In genomic region chr2:25417715-25418369, GRCh38 we compare ENCODE assay signal across 17 cellular contexts.
DNase-seq lines count a peak whose midpoint lies in the region; ATAC-seq, FAIRE-seq and TF ChIP-seq lines count a peak whose summit lies in the region.
"Had no signal": no experiment of that assay in that cellular context is flagged by ENCODE, and none has a peak within 500 bp of the region (broad histone marks: within the 10 kb centered on the region; RNA-seq: fewer than 3 reads in every experiment).

No MANE protein-coding gene starts in this region.

- no peak for FAIRE-seq in K562 (lab: Jason Lieb, UNC)

- H3K79me2 ChIP-seq in K562 (ENCODE audit: control insufficient read depth, insufficient read depth, low read length), result no peaks in the 10 kb centered on the region

- peak overlapping the region; percentile 72 for H3K4me3 ChIP-seq in GM12865 (ENCODE audit: low read depth, low read length)
- no peak overlapping the region for H3K4me3 ChIP-seq in K562
- H3K4me3 ChIP-seq: colonic mucosa, lung, SK-N-MC had no signal

- H3K27me3 ChIP-seq in K562 (ENCODE audit: control insufficient read depth in 2 of 2, insufficient read depth in 2 of 2, low read length in 2 of 2), result peaks cover 3 to 9% of the 10 kb centered on the region in 2 experiments; a peak in 3 of 5 replicates
- H3K27me3 ChIP-seq: colonic mucosa had no signal

- no TSS peak for BruUV-seq in K562 (replicated peaks; lab: Mats Ljungman, UMichigan)
- BruUV-seq in MCF 10A (replicated peaks; lab: Mats Ljungman, UMichigan), result no TSS peak

- no peaks in the 10 kb centered on the region for H3K9me1 ChIP-seq in K562 (ENCODE audit: control insufficient read depth, insufficient read depth, low read length)

- H3K4me2 ChIP-seq in K562 (ENCODE audit: insufficient read depth, low read length), result peak overlapping the region; percentile 68

- no peaks in the 10 kb centered on the region for H3K4me1 ChIP-seq in K562 (replicated peaks in 1 of 2; ENCODE audit: control insufficient read depth in 2 of 2, insufficient read depth in 2 of 2, low read length in 2 of 2)

- CTCF ChIA-PET in K562 (lab: Yijun Ruan, JAX; ENCODE audit: low intra/inter-chr PET ratio) (interaction anchor here (0.6 kb wide), 1 partner anchor 54 kb away, joined by 4 read pairs; no protein-coding TSS in a partner anchor), MCF 10A (lab: Yijun Ruan, JAX) (interaction anchor here (0.5 to 0.6 kb wide), 3 partner anchors 29 to 1664 kb away, joined by 3 read pairs; no protein-coding TSS in a partner anchor)

- no peak for TF ChIP-seq EP300 in K562 (IDR thresholded peaks at IDR 0.05; ENCODE audit: low read length)

- no peak overlapping the region for H3K9ac ChIP-seq in K562 (ENCODE audit: insufficient read depth in 1 of 2, low read depth in 2 of 2, low read length in 2 of 2)

- H2AFZ ChIP-seq in K562 (ENCODE audit: low read depth, low read length), result peak overlapping the region; percentile 46

- no peaks in the 10 kb centered on the region for H3K36me3 ChIP-seq in K562 (ENCODE audit: control insufficient read depth, insufficient read depth, low read length)
- H3K36me3 ChIP-seq: colonic mucosa had no signal

- no peak overlapping the region for H3K27ac ChIP-seq in K562 (ENCODE audit: extremely low read depth, low read depth, low read length)
- H3K27ac ChIP-seq: C4-2B, colonic mucosa, SK-N-MC, VCaP had no signal

- TF ChIP-seq POLR2A in K562 (conservative IDR thresholded peaks at IDR 0.05), result no peak

- no peak for TF ChIP-seq RAD21 in K562 (CRISPR knock-in tag; conservative IDR thresholded peaks at IDR 0.05 in 1 of 2, IDR thresholded peaks at IDR 0.05 in 1 of 2)

- peaks cover 0 to 4% (median 0%) of the 10 kb centered on the region in 3 donors for H3K27me3 Mint-ChIP-seq in CD14-positive monocyte (ENCODE audit: low read depth in 3 of 3)
- H3K27me3 Mint-ChIP-seq in MCF 10A (ENCODE audit: insufficient read depth, unreplicated experiment), result no peaks in the 10 kb centered on the region

- peak; percentile 37 for DNase-seq in CMK (ENCODE audit: low read depth)
- peak; percentile 94 for DNase-seq in GM12865 (ENCODE audit: low read depth)
- DNase-seq in NAMALWA (ENCODE audit: low spot score), result peak; percentile 89
- peak; percentile 13 to 64 (median 28) for DNase-seq in K562 (ENCODE audit: extremely low read depth in 1 of 4, low spot score in 3 of 4)
- no peak for DNase-seq in CD14-positive monocyte (ENCODE audit: low spot score)
- DNase-seq in MCF 10A (ENCODE audit: unreplicated experiment), result no peak
- DNase-seq in ureter (ENCODE audit: low spot score), result no peak
- DNase-seq: anterior cingulate cortex, colonic mucosa, GOT3, NCI-H1436 treated with DMSO at 0.1 percent for 48 hours, NCI-H774 had no signal

- H3K9me3 Mint-ChIP-seq in CD14-positive monocyte, result peaks cover 3 to 9% (median 7%) of the 10 kb centered on the region in 7 donors
- H3K9me3 Mint-ChIP-seq in MCF 10A (ENCODE audit: unreplicated experiment), result no peaks in the 10 kb centered on the region

- POLR2A ChIA-PET in K562 (lab: Yijun Ruan, JAX) (interaction anchor here (1.1 to 1.3 kb wide), 2 partner anchors 10 to 22 kb away, joined by 3 read pairs; no protein-coding TSS in a partner anchor), MCF 10A (lab: Yijun Ruan, JAX) (no interaction called here)

- in situ Hi-C loops in K562 (cut with MboI), result no loop called here

- TF ChIP-seq CTCF in GM12865 (IDR thresholded peaks at IDR 0.05; ENCODE audit: insufficient read depth, low read depth, low read length, missing control alignments) (no peak), K562 (IDR thresholded peaks at IDR 0.05 in 2 of 3, conservative IDR thresholded peaks at IDR 0.05 in 1 of 3; ENCODE audit: insufficient read depth in 2 of 3, low read depth in 1 of 3, low read length in 3 of 3) (no peak), CD14-positive monocyte (IDR thresholded peaks at IDR 0.05) (no peak), MCF 10A (IDR thresholded peaks at IDR 0.05; ENCODE audit: unreplicated experiment) (no peak)

- intact Hi-C loops in K562 (cut with micrococcal nuclease) (no loop called here), CD14-positive monocyte (cut with micrococcal nuclease) (no loop called here), MCF 10A (cut with micrococcal nuclease) (no loop called here)

- H3K4me1 Mint-ChIP-seq in CD14-positive monocyte (peaks cover 37% of the 10 kb centered on the region), MCF 10A (ENCODE audit: insufficient read depth, unreplicated experiment) (no peaks in the 10 kb centered on the region)

- H3K9me3 ChIP-seq in K562 (replicated peaks; ENCODE audit: control insufficient read depth, insufficient read depth, low read depth, low read length), result peaks cover 2% of the 10 kb centered on the region; the same call in 1 of the 2 replicates
- H3K9me3 ChIP-seq: colonic mucosa had no signal

- peak; percentile 75 for ATAC-seq in K562
- no peak for ATAC-seq in HG02571 (IDR thresholded peaks at IDR 0.05; ENCODE audit: unreplicated experiment)

- H3K36me3 Mint-ChIP-seq in CD14-positive monocyte (peaks cover 0 to 5% of the 10 kb centered on the region in 2 donors), MCF 10A (ENCODE audit: insufficient read depth, unreplicated experiment) (peaks cover 27% of the 10 kb centered on the region)

- 9% methylated on average over 6 of the region's 6 CpGs for WGBS in K562 (ENCODE audit: insufficient coverage, low coverage, missing lambda C conversion rate)

- H3K4me3 Mint-ChIP-seq in CD14-positive monocyte, result no peak overlapping the region
- no peak overlapping the region for H3K4me3 Mint-ChIP-seq in MCF 10A (ENCODE audit: unreplicated experiment)

- no peaks in the 10 kb centered on the region for H4K20me1 ChIP-seq in K562 (replicated peaks; ENCODE audit: control insufficient read depth, insufficient read depth, low read length)

- H3K27ac Mint-ChIP-seq in CD14-positive monocyte (peak overlapping the region in 1 of 7 donors; percentile 4), MCF 10A (ENCODE audit: low read depth, unreplicated experiment) (no peak overlapping the region)

TF ChIP-seq in K562, 482 proteins besides CTCF, POLR2A, EP300 and RAD21 (continues in another document):
- TF ChIP-seq TAF15 (IDR thresholded peaks at IDR 0.05; ENCODE audit: low read depth, low read length) (no peak), PKNOX1 (IDR thresholded peaks at IDR 0.05) (0 out of 2 replicates have a peak, but pooled peaks have one; percentile 10), TFE3 (CRISPR knock-in tag; IDR thresholded peaks at IDR 0.05) (peak; percentile 89), CBX1 (IDR thresholded peaks at IDR 0.05; ENCODE audit: low read depth) (no peak), GABPA (tag; conservative IDR thresholded peaks at IDR 0.05; ENCODE audit: low read depth) (peak; percentile 42; the same call in 1 of the 2 replicates), SAP30 (IDR thresholded peaks at IDR 0.05; ENCODE audit: borderline replicate concordance, insufficient read depth, low read depth, low read length, poor library complexity, severe bottlenecking) (no peak), ZNF586 (CRISPR knock-in tag; conservative IDR thresholded peaks at IDR 0.05) (no peak), PYGO2 (tag; IDR thresholded peaks at IDR 0.05) (no peak), CC2D1A (IDR thresholded peaks at IDR 0.05) (no peak), ARID3A (IDR thresholded peaks at IDR 0.05; ENCODE audit: borderline replicate concordance, low read depth, low read length) (no peak)

Comparison
In these comparisons a context has a peak if more than half of its experiments do, and no peak if none do; other contexts are left out.
1. DNase-seq: peak in CMK (single experiment), GM12865 (single experiment), NAMALWA (single experiment) and K562 (4 of 4); none in CD14-positive monocyte (single experiment), MCF 10A (single experiment) and ureter (single experiment).